21 cellular contexts compared by ENCODE assay signal in the genomic region with DNA sequence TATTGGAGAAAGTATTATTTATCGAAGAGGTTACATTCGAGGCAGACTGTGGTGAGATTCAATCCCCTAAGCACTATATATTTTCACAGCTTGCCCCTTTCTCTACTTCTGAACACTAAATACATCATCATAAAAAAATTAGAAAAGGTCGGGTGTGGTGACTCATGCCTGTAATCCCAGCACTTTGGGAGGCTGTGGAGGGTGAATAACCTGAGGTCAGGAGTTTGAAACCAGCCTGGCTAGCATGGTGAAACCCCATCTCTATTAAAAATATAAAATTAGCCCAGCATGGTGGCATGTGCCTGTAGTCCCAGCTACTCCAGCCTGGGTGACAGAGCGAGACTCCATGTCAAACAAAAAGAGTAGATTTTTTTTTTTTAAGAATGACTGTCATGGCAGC.
DNase-seq lines count a peak whose midpoint lies in the region; ATAC-seq and TF ChIP-seq lines count a peak whose summit lies in the region.
"Had no signal": no experiment of that assay in that cellular context is flagged by ENCODE, and none has a peak within 500 bp of the region (broad histone marks: within the 10 kb centered on the region; RNA-seq: fewer than 3 reads in every experiment).

No MANE protein-coding gene starts in this region.

- no peaks in the 10 kb centered on the region for H4K20me1 ChIP-seq in SK-N-SH (ENCODE audit: insufficient read depth)

- H3K36me3 ChIP-seq in SK-N-SH (replicated peaks in 1 of 2; ENCODE audit: control insufficient read depth in 1 of 2, insufficient read depth in 2 of 2, low read length in 1 of 2): no peaks in the 10 kb centered on the region
- no peaks in the 10 kb centered on the region for H3K36me3 ChIP-seq in adipocyte (ENCODE audit: control insufficient read depth, insufficient read depth, low read length, severe bottlenecking)
- no peaks in the 10 kb centered on the region for H3K36me3 ChIP-seq in lower lobe of right lung

- WGBS in SK-N-SH (ENCODE audit: low lambda C conversion rate): 7% methylated on average over 4 of the region's 4 CpGs

- CTCF ChIA-PET in SK-N-SH (lab: Yijun Ruan, JAX): no interaction called here

- no peak for TF ChIP-seq RAD21 in SK-N-SH (IDR thresholded peaks at IDR 0.05; ENCODE audit: low read length)

- no peak overlapping the region for H3K9ac ChIP-seq in SK-N-SH
- no peak overlapping the region for H3K9ac ChIP-seq in adipocyte (ENCODE audit: low read length)

- no peak for TF ChIP-seq EP300 in SK-N-SH (IDR thresholded peaks at IDR 0.05; ENCODE audit: borderline replicate concordance in 1 of 2, low read depth in 1 of 2, low read length in 1 of 2)

- no peaks in the 10 kb centered on the region for H3F3A ChIP-seq in SK-N-SH (replicated peaks; ENCODE audit: insufficient read depth)

- TF ChIP-seq CTCF in SK-N-SH (IDR thresholded peaks at IDR 0.05) (no peak), lower lobe of right lung (IDR thresholded peaks at IDR 0.05) (no peak)

- no peaks in the 10 kb centered on the region for H3K9me2 ChIP-seq in SK-N-SH

- 0 out of 2 replicates have a peak overlapping the region, but pooled peaks have one; percentile 33 for H2AFZ ChIP-seq in SK-N-SH (ENCODE audit: low read depth)

- peaks cover 12% of the 10 kb centered on the region; the same call in 1 of the 2 replicates for H3K27me3 ChIP-seq in SK-N-SH (ENCODE audit: insufficient read depth)
- H3K27me3 ChIP-seq in adipocyte (replicated peaks; ENCODE audit: control insufficient read depth, insufficient read depth, low read length): no peaks in the 10 kb centered on the region
- H3K27me3 ChIP-seq in lower lobe of right lung (ENCODE audit: low read depth): no peaks in the 10 kb centered on the region

- H3K4me3 ChIP-seq in SK-N-SH (ENCODE audit: low read depth in 2 of 2, low read length in 1 of 2) (no peak overlapping the region), adipocyte (ENCODE audit: low read length) (no peak overlapping the region), lower lobe of right lung (no peak overlapping the region)

- intact Hi-C loops in lower lobe of right lung (cut with DNase I): no loop called here

- H3K9me3 ChIP-seq in SK-N-SH (no peaks in the 10 kb centered on the region), adipocyte (ENCODE audit: control insufficient read depth, low read length) (no peaks in the 10 kb centered on the region), lower lobe of right lung (no peaks in the 10 kb centered on the region)

- DNase-seq in SK-N-SH: no peak
- DNase-seq in adipocyte (ENCODE audit: low read depth): peak; percentile 4
- peak; percentile 36 for DNase-seq in myocyte (ENCODE audit: low read depth)
- no peak for DNase-seq in dedifferentiated amniotic fluid mesenchymal stem cell (ENCODE audit: extremely low spot score)
- no peak for DNase-seq in lower lobe of right lung
- DNase-seq: 8988T; Calu3; CD4-positive, alpha-beta memory T cell; H9; IMR-90; MM.1S; NCI-H1092; NCI-H1436 treated with DMSO at 0.1 percent for 48 hours; NCI-H2029 treated with DMSO at 0.1 percent for 48 hours; NCI-H2171; NCI-H526 treated with DMSO at 0.1 percent for 48 hours had no signal

- POLR2A ChIA-PET in SK-N-SH (lab: Yijun Ruan, JAX): interaction anchor here (0.6 kb wide), 1 partner anchor 62 kb away, joined by 5 read pairs; no protein-coding TSS in a partner anchor

- no peak overlapping the region for H3K4me2 ChIP-seq in SK-N-SH

- H3K27ac ChIP-seq in SK-N-SH (ENCODE audit: low read depth in 2 of 2, low read length in 1 of 2): no peak overlapping the region
- no peak overlapping the region for H3K27ac ChIP-seq in lower lobe of right lung
- H3K27ac ChIP-seq: HL-60 had no signal

- ATAC-seq in SK-N-SH treated with all-trans-retinoic acid at 6 μM for 48 hours (no peak), HG03139 (IDR thresholded peaks at IDR 0.05; ENCODE audit: unreplicated experiment) (no peak), GM19463 (IDR thresholded peaks at IDR 0.05; ENCODE audit: unreplicated experiment) (no peak), lower lobe of right lung (no peak)
- ATAC-seq: Panc1 had no signal

- H3K79me2 ChIP-seq in SK-N-SH (ENCODE audit: insufficient read depth): no peaks in the 10 kb centered on the region

- no peaks in the 10 kb centered on the region for H3K4me1 ChIP-seq in SK-N-SH (ENCODE audit: control insufficient read depth in 1 of 2, insufficient read depth in 2 of 2, low read depth in 1 of 2, low read length in 1 of 2)
- H3K4me1 ChIP-seq in adipocyte (ENCODE audit: control insufficient read depth, insufficient read depth, low read length): peaks cover 7% of the 10 kb centered on the region
- no peaks in the 10 kb centered on the region for H3K4me1 ChIP-seq in lower lobe of right lung

TF ChIP-seq in SK-N-SH, 30 proteins besides CTCF, POLR2A, EP300 and RAD21 (continues in another document):
- TF ChIP-seq, protein P1, sequence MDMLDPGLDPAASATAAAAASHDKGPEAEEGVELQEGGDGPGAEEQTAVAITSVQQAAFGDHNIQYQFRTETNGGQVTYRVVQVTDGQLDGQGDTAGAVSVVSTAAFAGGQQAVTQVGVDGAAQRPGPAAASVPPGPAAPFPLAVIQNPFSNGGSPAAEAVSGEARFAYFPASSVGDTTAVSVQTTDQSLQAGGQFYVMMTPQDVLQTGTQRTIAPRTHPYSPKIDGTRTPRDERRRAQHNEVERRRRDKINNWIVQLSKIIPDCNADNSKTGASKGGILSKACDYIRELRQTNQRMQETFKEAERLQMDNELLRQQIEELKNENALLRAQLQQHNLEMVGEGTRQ (IDR thresholded peaks at IDR 0.05; ENCODE audit: borderline replicate concordance, low read depth, low read length): no peak
- no peak for TF ChIP-seq TEAD4 (IDR thresholded peaks at IDR 0.05; ENCODE audit: borderline replicate concordance, insufficient read depth)
- no peak for TF ChIP-seq EZH2phosphoT487 (IDR thresholded peaks at IDR 0.05; ENCODE audit: borderline replicate concordance, low read depth)
- no peak for TF ChIP-seq CHD2 (IDR thresholded peaks at IDR 0.05; ENCODE audit: low read length, partially characterized antibody)
- TF ChIP-seq, protein P2, sequence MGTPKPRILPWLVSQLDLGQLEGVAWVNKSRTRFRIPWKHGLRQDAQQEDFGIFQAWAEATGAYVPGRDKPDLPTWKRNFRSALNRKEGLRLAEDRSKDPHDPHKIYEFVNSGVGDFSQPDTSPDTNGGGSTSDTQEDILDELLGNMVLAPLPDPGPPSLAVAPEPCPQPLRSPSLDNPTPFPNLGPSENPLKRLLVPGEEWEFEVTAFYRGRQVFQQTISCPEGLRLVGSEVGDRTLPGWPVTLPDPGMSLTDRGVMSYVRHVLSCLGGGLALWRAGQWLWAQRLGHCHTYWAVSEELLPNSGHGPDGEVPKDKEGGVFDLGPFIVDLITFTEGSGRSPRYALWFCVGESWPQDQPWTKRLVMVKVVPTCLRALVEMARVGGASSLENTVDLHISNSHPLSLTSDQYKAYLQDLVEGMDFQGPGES (IDR thresholded peaks at IDR 0.05; ENCODE audit: low read depth, low read length): no peak

TF ChIP-seq in SK-N-SH treated with all-trans-retinoic acid at 6 μM for 48 hours, 23 proteins besides CTCF, POLR2A, EP300 and RAD21 (continues in another document):
- TF ChIP-seq, protein P3, sequence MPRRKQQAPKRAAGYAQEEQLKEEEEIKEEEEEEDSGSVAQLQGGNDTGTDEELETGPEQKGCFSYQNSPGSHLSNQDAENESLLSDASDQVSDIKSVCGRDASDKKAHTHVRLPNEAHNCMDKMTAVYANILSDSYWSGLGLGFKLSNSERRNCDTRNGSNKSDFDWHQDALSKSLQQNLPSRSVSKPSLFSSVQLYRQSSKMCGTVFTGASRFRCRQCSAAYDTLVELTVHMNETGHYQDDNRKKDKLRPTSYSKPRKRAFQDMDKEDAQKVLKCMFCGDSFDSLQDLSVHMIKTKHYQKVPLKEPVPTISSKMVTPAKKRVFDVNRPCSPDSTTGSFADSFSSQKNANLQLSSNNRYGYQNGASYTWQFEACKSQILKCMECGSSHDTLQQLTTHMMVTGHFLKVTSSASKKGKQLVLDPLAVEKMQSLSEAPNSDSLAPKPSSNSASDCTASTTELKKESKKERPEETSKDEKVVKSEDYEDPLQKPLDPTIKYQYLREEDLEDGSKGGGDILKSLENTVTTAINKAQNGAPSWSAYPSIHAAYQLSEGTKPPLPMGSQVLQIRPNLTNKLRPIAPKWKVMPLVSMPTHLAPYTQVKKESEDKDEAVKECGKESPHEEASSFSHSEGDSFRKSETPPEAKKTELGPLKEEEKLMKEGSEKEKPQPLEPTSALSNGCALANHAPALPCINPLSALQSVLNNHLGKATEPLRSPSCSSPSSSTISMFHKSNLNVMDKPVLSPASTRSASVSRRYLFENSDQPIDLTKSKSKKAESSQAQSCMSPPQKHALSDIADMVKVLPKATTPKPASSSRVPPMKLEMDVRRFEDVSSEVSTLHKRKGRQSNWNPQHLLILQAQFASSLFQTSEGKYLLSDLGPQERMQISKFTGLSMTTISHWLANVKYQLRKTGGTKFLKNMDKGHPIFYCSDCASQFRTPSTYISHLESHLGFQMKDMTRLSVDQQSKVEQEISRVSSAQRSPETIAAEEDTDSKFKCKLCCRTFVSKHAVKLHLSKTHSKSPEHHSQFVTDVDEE (CRISPR knock-in tag; IDR thresholded peaks at IDR 0.05): no peak
- TF ChIP-seq, protein P4, sequence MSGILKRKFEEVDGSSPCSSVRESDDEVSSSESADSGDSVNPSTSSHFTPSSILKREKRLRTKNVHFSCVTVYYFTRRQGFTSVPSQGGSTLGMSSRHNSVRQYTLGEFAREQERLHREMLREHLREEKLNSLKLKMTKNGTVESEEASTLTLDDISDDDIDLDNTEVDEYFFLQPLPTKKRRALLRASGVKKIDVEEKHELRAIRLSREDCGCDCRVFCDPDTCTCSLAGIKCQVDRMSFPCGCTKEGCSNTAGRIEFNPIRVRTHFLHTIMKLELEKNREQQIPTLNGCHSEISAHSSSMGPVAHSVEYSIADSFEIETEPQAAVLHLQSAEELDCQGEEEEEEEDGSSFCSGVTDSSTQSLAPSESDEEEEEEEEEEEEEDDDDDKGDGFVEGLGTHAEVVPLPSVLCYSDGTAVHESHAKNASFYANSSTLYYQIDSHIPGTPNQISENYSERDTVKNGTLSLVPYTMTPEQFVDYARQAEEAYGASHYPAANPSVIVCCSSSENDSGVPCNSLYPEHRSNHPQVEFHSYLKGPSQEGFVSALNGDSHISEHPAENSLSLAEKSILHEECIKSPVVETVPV (CRISPR knock-in tag; IDR thresholded peaks at IDR 0.05): no peak
- TF ChIP-seq TOX (CRISPR knock-in tag; IDR thresholded peaks at IDR 0.05; ENCODE audit: borderline replicate concordance) (no peak), ZNF565 (CRISPR knock-in tag; conservative IDR thresholded peaks at IDR 0.05; ENCODE audit: low read depth) (no peak), ZNF70 (CRISPR knock-in tag; IDR thresholded peaks at IDR 0.05) (no peak)

Comparison
In these comparisons a context has a peak if more than half of its experiments do, and no peak if none do; other contexts are left out.
1. DNase-seq: peak in adipocyte (single experiment) and myocyte (single experiment); none in SK-N-SH (single experiment), dedifferentiated amniotic fluid mesenchymal stem cell (single experiment) and lower lobe of right lung (single experiment).